ENCODE assay signal across 1 cellular context in genomic region chr7:23597064-23597907, GRCh38.
TF ChIP-seq lines count a peak whose summit lies in the region.

TSS of gene CCDC126 (plus strand) at chr7:23597382. CDS start at chr7:23611316, 13,934 bp downstream.

TF ChIP-seq in HepG2, 621 proteins besides CTCF, POLR2A, EP300 and RAD21 (continued from another document and continues in another):
- no peak for TF ChIP-seq REST (IDR thresholded peaks at IDR 0.05; ENCODE audit: borderline replicate concordance in 1 of 2, low read depth in 1 of 2, low read length in 2 of 2)
- peak; percentile 81; the same call in 1 of the 2 replicates for TF ChIP-seq ZNF414 (CRISPR knock-in tag; IDR thresholded peaks at IDR 0.05)
- TF ChIP-seq ZNF850 (CRISPR knock-in tag; conservative IDR thresholded peaks at IDR 0.05) = no peak
- TF ChIP-seq UBTF (CRISPR knock-in tag; IDR thresholded peaks at IDR 0.05) = peak; percentile 96
- peak; percentile 57; the same call in 1 of the 2 replicates for TF ChIP-seq SRY (CRISPR knock-in tag; IDR thresholded peaks at IDR 0.05)
- peak; percentile 90 for TF ChIP-seq ZNF574 (CRISPR knock-in tag; IDR thresholded peaks at IDR 0.05)
- TF ChIP-seq ZBED4 (CRISPR knock-in tag; IDR thresholded peaks at IDR 0.05; ENCODE audit: borderline replicate concordance) = peak; percentile 64; the same call in 1 of the 2 replicates
- peak; percentile 95 for TF ChIP-seq CCDC6 (CRISPR knock-in tag; IDR thresholded peaks at IDR 0.05)
- TF ChIP-seq FOXP4 (CRISPR knock-in tag; IDR thresholded peaks at IDR 0.05) = peak; percentile 41; the same call in 1 of the 2 replicates
- TF ChIP-seq ZMYM2 (CRISPR knock-in tag; IDR thresholded peaks at IDR 0.05) = peak; percentile 61; the same call in 1 of the 2 replicates
- TF ChIP-seq HNF4A (CRISPR knock-in tag; IDR thresholded peaks at IDR 0.05) = no peak
- TF ChIP-seq ZBTB33 (CRISPR knock-in tag; IDR thresholded peaks at IDR 0.05) = no peak
- TF ChIP-seq ZNF260 (CRISPR knock-in tag; IDR thresholded peaks at IDR 0.05; ENCODE audit: borderline replicate concordance, low read depth) = no peak
- TF ChIP-seq MEIS2 (CRISPR knock-in tag; IDR thresholded peaks at IDR 0.05) = peak; percentile 65; the same call in 1 of the 2 replicates
- 0 out of 2 replicates have a peak, but pooled peaks have one; percentile 66 for TF ChIP-seq KLF15 (CRISPR knock-in tag; IDR thresholded peaks at IDR 0.05; ENCODE audit: borderline replicate concordance)
- no peak for TF ChIP-seq NFE2L2 (IDR thresholded peaks at IDR 0.05; ENCODE audit: low read length)
- TF ChIP-seq TBX2 (CRISPR knock-in tag; IDR thresholded peaks at IDR 0.05; ENCODE audit: borderline replicate concordance) = peak; percentile 25; the same call in 1 of the 2 replicates
- TF ChIP-seq IRF9 (CRISPR knock-in tag; IDR thresholded peaks at IDR 0.05; ENCODE audit: borderline replicate concordance) = peak; percentile 91; the same call in 1 of the 2 replicates
- TF ChIP-seq ZNF362 (CRISPR knock-in tag; IDR thresholded peaks at IDR 0.05; ENCODE audit: borderline replicate concordance) = no peak
- TF ChIP-seq ATF7-NPFF (CRISPR knock-in tag; IDR thresholded peaks at IDR 0.05; ENCODE audit: low read depth) = peak; percentile 69
- TF ChIP-seq ZNF878 (CRISPR knock-in tag; IDR thresholded peaks at IDR 0.05) = peak; percentile 93
